Comparison of ENCODE assay signal across 1 cellular context in genomic region chr2:126300348-126300747, GRCh38.
TF ChIP-seq lines count a peak whose summit lies in the region.

No MANE protein-coding gene starts in this region.

TF ChIP-seq in WTC11, 78 proteins besides CTCF, POLR2A, EP300 and RAD21 (continued from another document):
- TF ChIP-seq USF1 (CRISPR knock-in tag; IDR thresholded peaks at IDR 0.05) (no peak), ZMAT4 (CRISPR knock-in tag; IDR thresholded peaks at IDR 0.05) (no peak), SMAD4 (CRISPR knock-in tag; IDR thresholded peaks at IDR 0.05) (no peak), TEAD1 (CRISPR knock-in tag; IDR thresholded peaks at IDR 0.05) (no peak), MXD4 (CRISPR knock-in tag; IDR thresholded peaks at IDR 0.05; ENCODE audit: borderline replicate concordance) (no peak), STAT6 (CRISPR knock-in tag; conservative IDR thresholded peaks at IDR 0.05; ENCODE audit: low read depth) (no peak)
